11 cellular contexts compared by ENCODE assay signal in genomic region chr2:170245312-170245711, GRCh38.
"Had no signal": no experiment of that assay in that cellular context is flagged by ENCODE, and none has a peak within 500 bp of the region (broad histone marks: within the 10 kb centered on the region; RNA-seq: fewer than 3 reads in every experiment).

No MANE protein-coding gene starts in this region.

- H2AFZ ChIP-seq: GM23248, GM23338 had no signal

- H3K27ac ChIP-seq: GM23248 had no signal

- ATAC-seq: GM23338, HCT116 had no signal

- H3K36me3 ChIP-seq: HAP-1 had no signal

- H3K4me3 ChIP-seq: GM23248, GM23338, HAP-1 had no signal

- H3K9me3 Mint-ChIP-seq: GM23338, H9, HFFc6 had no signal

- H3K9ac ChIP-seq: GM23248 had no signal

- H3K27ac Mint-ChIP-seq: GM23338, H9, HFFc6 had no signal

- H3K4me3 Mint-ChIP-seq: GM23338, H9, HFFc6 had no signal

- DNase-seq: GM23248, GOT3, H7, H9, HCEC 1CT, HFFc6 had no signal

- H3K4me2 ChIP-seq: GM23338 had no signal

- H3K9me3 ChIP-seq: HAP-1 had no signal

- FAIRE-seq: H1, H54 had no signal
